Comparison of ENCODE assay signal across 26 cellular contexts in the genomic region with DNA sequence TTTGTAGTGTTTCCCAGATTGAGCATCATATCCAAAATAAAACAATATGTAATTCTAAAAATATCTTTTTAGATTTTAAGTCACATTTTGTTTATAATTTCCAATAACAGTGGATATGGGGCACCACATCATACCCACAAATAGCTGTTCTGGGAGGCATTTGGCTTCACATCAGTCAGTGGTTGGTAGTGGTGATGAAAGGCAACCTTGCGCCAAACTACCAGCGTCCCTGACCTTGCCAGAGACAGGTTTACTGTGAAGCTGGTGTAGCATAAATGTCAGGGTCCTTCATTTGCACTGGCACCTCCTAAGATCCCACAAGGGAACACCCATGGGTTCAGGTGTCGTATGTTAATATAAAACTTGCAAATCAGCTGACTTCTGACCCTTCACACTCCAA.
"Had no signal": no experiment of that assay in that cellular context is flagged by ENCODE, and none has a peak within 500 bp of the region (broad histone marks: within the 10 kb centered on the region; RNA-seq: fewer than 3 reads in every experiment).

No MANE protein-coding gene starts in this region.

- H3K4me3 Mint-ChIP-seq: mesothelial cell of epicardium; naive B cell; natural killer cell treated with Interleukin-12 subunit alpha and Interleukin-12 subunit beta and Interleukin-15 and Interleukin-18, amount 100 ng/mL, for 72 hours; stimulated activated naive B cell treated with anti-CD40 and anti-IgM and Interleukin-4, amounts not matched to agents 10 μg/mL and 1 μg/mL and 100 μg/mL, for 72 hours; stimulated activated naive CD8-positive, alpha-beta T cell treated with anti-CD3 and anti-CD28 coated beads, Interleukin-15, Interleukin-2, amounts not matched to agents 100 ng/mL and 50 ng/mL, for 24 hours had no signal

- H3K4me3 ChIP-seq: hepatocyte, lung, pancreas, prostate gland, skin epidermis, suprapubic skin, thoracic aorta, tibial artery, upper lobe of right lung had no signal

- H3K36me3 Mint-ChIP-seq: naive B cell; natural killer cell treated with Interleukin-12 subunit alpha and Interleukin-12 subunit beta and Interleukin-15 and Interleukin-18, amount 100 ng/mL, for 72 hours; stimulated activated naive B cell treated with anti-CD40 and anti-IgM and Interleukin-4, amounts not matched to agents 10 μg/mL and 1 μg/mL and 100 μg/mL, for 72 hours had no signal

- H3K27ac Mint-ChIP-seq: mesothelial cell of epicardium; naive B cell; natural killer cell treated with Interleukin-12 subunit alpha and Interleukin-12 subunit beta and Interleukin-15 and Interleukin-18, amount 100 ng/mL, for 72 hours; stimulated activated naive B cell treated with anti-CD40 and anti-IgM and Interleukin-4, amounts not matched to agents 10 μg/mL and 1 μg/mL and 100 μg/mL, for 72 hours; stimulated activated naive CD8-positive, alpha-beta T cell treated with anti-CD3 and anti-CD28 coated beads, Interleukin-15, Interleukin-2, amounts not matched to agents 100 ng/mL and 50 ng/mL, for 24 hours had no signal

- ATAC-seq: left lobe of liver; pancreas; sciatic nerve; stimulated activated naive B cell treated with anti-CD40 and anti-IgM and Interleukin-4, amounts not matched to agents 10 μg/mL and 1 μg/mL and 100 μg/mL, for 72 hours; upper lobe of right lung had no signal

- H3K27me3 ChIP-seq: hepatocyte, pancreas, suprapubic skin, tibial artery, upper lobe of right lung had no signal

- H3K9me3 ChIP-seq: pancreas, prostate gland, suprapubic skin, thoracic aorta, tibial artery, upper lobe of right lung had no signal

- H3K36me3 ChIP-seq: pancreas, prostate gland, suprapubic skin, thoracic aorta, upper lobe of right lung had no signal

- H3K9me3 Mint-ChIP-seq: mesothelial cell of epicardium; naive B cell; natural killer cell treated with Interleukin-12 subunit alpha and Interleukin-12 subunit beta and Interleukin-15 and Interleukin-18, amount 100 ng/mL, for 72 hours; stimulated activated naive B cell treated with anti-CD40 and anti-IgM and Interleukin-4, amounts not matched to agents 10 μg/mL and 1 μg/mL and 100 μg/mL, for 72 hours; stimulated activated naive CD8-positive, alpha-beta T cell treated with anti-CD3 and anti-CD28 coated beads, Interleukin-15, Interleukin-2, amounts not matched to agents 100 ng/mL and 50 ng/mL, for 24 hours had no signal

- DNase-seq: head of caudate nucleus; islet precursor cell; mesendoderm; naive B cell; nucleus accumbens; pancreas; posterior cingulate gyrus; stimulated activated CD4-positive, alpha-beta T cell treated with anti-CD3 and anti-CD28 coated beads, Interleukin-12 subunit alpha, Interleukin-12 subunit beta, amount 100 ng/mL, for 4 hours; stimulated activated CD4-positive, alpha-beta T cell treated with anti-CD3 and anti-CD28 coated beads, Interleukin-15, amount 100 ng/mL, for 24 hours; stimulated activated CD4-positive, alpha-beta T cell treated with anti-CD3 and anti-CD28 coated beads, Interleukin-2, amount 100 ng/mL, for 24 hours; stimulated activated CD4-positive, alpha-beta T cell treated with anti-CD3 and anti-CD28 coated beads, Interleukin-4, amount 100 ng/mL, for 1 hour; stimulated activated naive B cell treated with anti-CD40 and anti-IgM and Interleukin-4, amounts not matched to agents 10 μg/mL and 1 μg/mL and 100 μg/mL, for 72 hours; tibial artery; trophoblast cell; upper lobe of right lung had no signal

- H3K4me1 Mint-ChIP-seq: naive B cell; stimulated activated naive B cell treated with anti-CD40 and anti-IgM and Interleukin-4, amounts not matched to agents 10 μg/mL and 1 μg/mL and 100 μg/mL, for 72 hours had no signal

- H3K4me1 ChIP-seq: pancreas, prostate gland, suprapubic skin, tibial artery, upper lobe of right lung had no signal

- H3K27ac ChIP-seq: hepatocyte, pancreas, prostate gland, skin epidermis, suprapubic skin, thoracic aorta, tibial artery, upper lobe of right lung had no signal
